ENCODE assay signal across 13 cellular contexts in the genomic region with DNA sequence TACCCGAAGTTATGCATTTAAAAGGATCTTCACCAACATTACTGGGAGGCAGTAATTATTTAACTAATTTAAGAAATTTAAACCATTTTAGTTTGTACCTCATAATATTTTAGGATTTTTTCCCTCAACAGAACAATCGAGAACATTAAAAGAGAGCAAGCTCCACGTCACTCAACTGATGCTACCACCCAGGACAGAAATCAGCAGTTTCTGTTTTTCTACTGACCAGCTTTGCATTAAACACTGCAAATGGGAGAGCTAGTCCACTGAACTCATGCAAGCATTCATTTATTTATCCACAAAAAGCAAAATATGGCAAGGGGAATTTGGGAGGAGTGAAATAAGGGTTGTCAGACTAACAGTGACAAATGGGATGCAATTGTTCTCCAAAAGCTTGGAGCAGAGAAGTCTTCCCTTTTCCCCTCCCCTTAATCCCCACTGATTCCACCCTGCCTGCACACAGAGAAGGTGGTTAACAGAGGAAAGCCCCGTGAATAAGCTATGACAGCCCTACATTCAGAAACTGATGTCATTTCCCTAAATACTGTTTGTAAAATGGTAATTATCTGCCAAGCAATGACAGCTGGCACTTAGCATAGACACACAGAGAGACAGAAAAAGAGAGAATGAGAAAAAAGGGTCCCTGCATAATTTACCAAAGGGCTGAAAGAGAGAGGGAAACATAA.
DNase-seq lines count a peak whose midpoint lies in the region; ATAC-seq and TF ChIP-seq lines count a peak whose summit lies in the region.
"Had no signal": no experiment of that assay in that cellular context is flagged by ENCODE, and none has a peak within 500 bp of the region (broad histone marks: within the 10 kb centered on the region; RNA-seq: fewer than 3 reads in every experiment).

No MANE protein-coding gene starts in this region.

- H3K4me3 ChIP-seq in prostate gland = no peak overlapping the region
- H3K4me3 ChIP-seq: SJSA1 had no signal

- H3K27me3 Mint-ChIP-seq in activated T-helper 17 cell treated with anti-CD3 and anti-CD28 coated beads, Interleukin-2, amount 50 U/mL, for 72 hours = no peaks in the 10 kb centered on the region

- H3K27me3 ChIP-seq in prostate gland (replicated peaks; ENCODE audit: insufficient read depth) = no peaks in the 10 kb centered on the region
- H3K27me3 ChIP-seq: SJSA1 had no signal

- no peak overlapping the region for H3K27ac Mint-ChIP-seq in activated T-helper 17 cell treated with anti-CD3 and anti-CD28 coated beads, Interleukin-2, amount 50 U/mL, for 72 hours
- H3K27ac Mint-ChIP-seq: mesothelial cell of epicardium had no signal

- 49% methylated on average over 4 of the region's 4 CpGs for WGBS in prostate gland

- H3K36me3 Mint-ChIP-seq in activated T-helper 17 cell treated with anti-CD3 and anti-CD28 coated beads, Interleukin-2, amount 50 U/mL, for 72 hours (ENCODE audit: low read depth) = no peaks in the 10 kb centered on the region
- H3K36me3 Mint-ChIP-seq: mesothelial cell of epicardium had no signal

- no peaks in the 10 kb centered on the region for H3K36me3 ChIP-seq in prostate gland
- H3K36me3 ChIP-seq: SJSA1 had no signal

- H3K4me3 Mint-ChIP-seq in activated T-helper 17 cell treated with anti-CD3 and anti-CD28 coated beads, Interleukin-2, amount 50 U/mL, for 72 hours = no peak overlapping the region
- H3K4me3 Mint-ChIP-seq: mesothelial cell of epicardium had no signal

- H3K4me1 Mint-ChIP-seq in activated T-helper 17 cell treated with anti-CD3 and anti-CD28 coated beads, Interleukin-2, amount 50 U/mL, for 72 hours = no peaks in the 10 kb centered on the region

- H3K9me3 Mint-ChIP-seq in activated T-helper 17 cell treated with anti-CD3 and anti-CD28 coated beads, Interleukin-2, amount 50 U/mL, for 72 hours = peaks cover 3% of the 10 kb centered on the region
- H3K9me3 Mint-ChIP-seq: mesothelial cell of epicardium had no signal

- TF ChIP-seq CTCF in prostate gland (IDR thresholded peaks at IDR 0.05) = no peak

- DNase-seq in NCI-H2227 (lab: John Stamatoyannopoulos, UW; ENCODE audit: unreplicated experiment) (peak; percentile 37), prostate gland (ENCODE audit: low spot score) (no peak), AG08395 (ENCODE audit: low spot score) (no peak), HPDE6-E6E7 (ENCODE audit: extremely low spot score) (no peak)
- DNase-seq: activated CD4-positive, alpha-beta T cell treated with anti-CD3 and anti-CD28 coated beads for 4 hours; C1 segment of cervical spinal cord; effector memory CD4-positive, alpha-beta T cell had no signal

- TF ChIP-seq POLR2A in prostate gland (IDR thresholded peaks at IDR 0.05) = no peak

- no peaks in the 10 kb centered on the region for H3K9me3 ChIP-seq in prostate gland
- H3K9me3 ChIP-seq: SJSA1 had no signal

- ATAC-seq in GM18502 (IDR thresholded peaks at IDR 0.05; ENCODE audit: poor library complexity, unreplicated experiment) = peak; percentile 83
- ATAC-seq in GM21381 (IDR thresholded peaks at IDR 0.05; ENCODE audit: unreplicated experiment) = peak; percentile 74
- peak; percentile 51 for ATAC-seq in HG03095 (IDR thresholded peaks at IDR 0.05; ENCODE audit: unreplicated experiment)
- no peak for ATAC-seq in activated T-helper 17 cell treated with anti-CD3 and anti-CD28 coated beads, Interleukin-2, amount 50 U/mL, for 72 hours (replicated peaks)

- intact Hi-C loops in prostate gland (cut with DNase I) = no loop called here

- H3K27ac ChIP-seq in prostate gland = no peak overlapping the region
- H3K27ac ChIP-seq: SJSA1 had no signal

- no peaks in the 10 kb centered on the region for H3K4me1 ChIP-seq in prostate gland (replicated peaks)
- H3K4me1 ChIP-seq: SJSA1 had no signal
